Comparison of ENCODE assay signal across 8 cellular contexts in the genomic region with DNA sequence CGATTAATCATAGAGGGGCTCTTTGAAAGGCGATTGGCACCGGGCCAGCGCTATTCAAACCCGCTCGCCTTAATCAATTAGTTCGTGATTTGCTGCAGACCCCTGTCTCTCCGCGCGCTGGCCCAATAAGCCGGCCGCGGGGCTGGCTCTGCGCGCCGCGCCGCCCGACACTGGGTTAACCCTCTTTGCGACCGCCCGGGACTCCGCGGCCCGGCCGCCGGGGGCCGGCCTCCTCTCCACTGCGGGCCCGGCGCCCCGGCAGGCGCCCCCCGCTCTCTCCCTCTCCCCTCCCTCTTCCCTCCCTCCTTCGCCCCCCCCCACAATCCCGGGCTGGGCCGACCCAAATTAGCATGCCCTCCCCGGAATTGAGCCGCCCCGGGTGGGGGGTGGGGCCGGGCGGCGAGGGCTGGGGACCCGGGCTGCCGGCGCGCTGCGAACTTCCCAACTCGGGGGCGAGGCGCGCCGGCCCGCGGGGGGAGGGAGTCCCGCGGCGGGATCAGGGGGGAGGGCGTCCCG. TPM values are rescaled to one million over a fixed set of nuclear protein-coding genes. Genes with fewer than 3 reads are reported as not detected.
A peak's percentile ranks its signal among the peaks of the same experiment; 100 is the strongest.
DNase-seq lines count a peak whose midpoint lies in the region; ATAC-seq and TF ChIP-seq lines count a peak whose summit lies in the region.

No MANE protein-coding gene starts in this region.

- H3K27ac ChIP-seq in coronary artery = peak overlapping the region in 1 of 2 donors; percentile 31
- no peak overlapping the region for H3K27ac ChIP-seq in lower lobe of right lung

- H3K4me1 ChIP-seq in lower lobe of right lung = peaks cover 18% of the 10 kb centered on the region

- H3K36me3 ChIP-seq in lower lobe of right lung = no peaks in the 10 kb centered on the region

- H3K27me3 ChIP-seq in lower lobe of right lung (ENCODE audit: low read depth) = peaks cover 89% of the 10 kb centered on the region

- intact Hi-C loops in lower lobe of right lung (cut with DNase I) = no loop called here

- H3K9me3 ChIP-seq in lower lobe of right lung = no peaks in the 10 kb centered on the region

- no peak for TF ChIP-seq CTCF in coronary artery (IDR thresholded peaks at IDR 0.05)
- no peak for TF ChIP-seq CTCF in lower lobe of right lung (IDR thresholded peaks at IDR 0.05)

- ATAC-seq in lower lobe of right lung = no peak
- ATAC-seq in HG02852 (IDR thresholded peaks at IDR 0.05; ENCODE audit: unreplicated experiment) = no peak
- ATAC-seq in GM18870 (IDR thresholded peaks at IDR 0.05; ENCODE audit: unreplicated experiment) = no peak

- peak; percentile 88 for DNase-seq in AG20443 (ENCODE audit: low spot score)
- peak; percentile 80 for DNase-seq in NCI-H146 treated with DMSO at 0.1 percent for 48 hours (lab: John Stamatoyannopoulos, UW; ENCODE audit: unreplicated experiment)
- DNase-seq in coronary artery (ENCODE audit: low spot score) = no peak
- DNase-seq in lower lobe of right lung = no peak
- DNase-seq in NOMO-1 (lab: John Stamatoyannopoulos, UW; ENCODE audit: unreplicated experiment in 2 of 2) = no peak
- no peak for DNase-seq in MV-4-11 (lab: John Stamatoyannopoulos, UW)

- H3K4me3 ChIP-seq in coronary artery (peak overlapping the region; percentile 75), lower lobe of right lung (peak overlapping the region; percentile 27)

RNA-seq across cellular contexts. Expression of gene SALL1, which starts 0.4 kb away (rescaled TPM):
- total RNA-seq in lower lobe of right lung = not detected

Comparison
In these comparisons a context has a peak if more than half of its experiments do, and no peak if none do; other contexts are left out.
1. DNase-seq: peak in AG20443 (single experiment) and NCI-H146 treated with DMSO at 0.1 percent for 48 hours (single experiment); none in coronary artery (single experiment), lower lobe of right lung (single experiment), NOMO-1 (0 of 2) and MV-4-11 (single experiment).